In the genomic region with DNA sequence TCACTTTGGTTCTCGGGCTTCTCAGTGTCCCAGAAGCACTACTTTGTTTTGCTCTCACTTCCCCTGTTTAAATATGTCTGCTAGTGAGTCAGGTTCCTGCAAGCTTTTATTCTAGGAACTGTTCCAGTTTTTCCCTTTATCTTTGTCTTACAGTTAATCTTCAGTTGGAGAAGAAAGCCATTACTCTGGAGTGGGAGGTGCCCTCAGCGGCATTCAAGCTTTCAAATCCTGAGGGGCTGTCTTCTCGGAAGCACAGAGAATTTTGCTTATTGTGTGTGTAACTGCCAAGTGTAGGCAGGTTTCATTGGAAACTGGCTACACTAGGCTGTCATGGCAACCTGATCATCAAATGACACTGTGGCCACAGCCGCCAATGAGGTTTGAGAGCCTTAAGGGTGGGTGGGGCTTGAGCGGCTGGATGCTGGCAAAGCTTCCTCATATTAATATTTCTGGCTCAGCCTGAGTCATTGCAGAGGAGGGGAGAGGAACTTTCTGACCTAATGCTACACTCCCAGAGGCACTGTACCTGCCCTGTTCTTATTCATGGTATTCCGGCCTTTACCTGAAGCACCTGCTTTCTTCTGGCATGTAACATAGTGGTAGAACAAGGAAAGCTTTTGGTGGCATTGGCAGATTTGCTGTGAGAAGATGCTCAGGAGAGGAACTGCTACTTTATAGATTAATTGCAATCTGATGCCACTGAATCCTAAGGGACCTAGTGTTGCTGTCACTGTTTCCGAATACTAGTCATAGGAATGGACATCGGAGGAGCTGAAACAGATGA, we compare ENCODE assay signal across 8 cellular contexts. TPM values are rescaled to one million over a fixed set of nuclear protein-coding genes. Genes with fewer than 3 reads are reported as not detected.
A peak's percentile ranks its signal among the peaks of the same experiment; 100 is the strongest.
DNase-seq lines count a peak whose midpoint lies in the region; ATAC-seq and TF ChIP-seq lines count a peak whose summit lies in the region.

No MANE protein-coding gene starts in this region.

- WGBS in esophagus squamous epithelium, 2 donors: 10 to 15% methylated on average over 8 of the region's 8 CpGs

- peak overlapping the region; percentile 49 to 90 (median 84) for H3K4me3 Mint-ChIP-seq in naive thymus-derived CD8-positive, alpha-beta T cell
- H3K4me3 Mint-ChIP-seq in stimulated activated effector memory CD8-positive, alpha-beta T cell treated with anti-CD3 and anti-CD28 coated beads, Interleukin-12 subunit alpha, Interleukin-12 subunit beta, amount 100 ng/mL, for 72 hours: peak overlapping the region; percentile 56

- TF ChIP-seq CTCF in esophagus squamous epithelium (IDR thresholded peaks at IDR 0.05): no peak

- H3K27me3 ChIP-seq in HUES48 (ENCODE audit: control insufficient read depth, insufficient read depth, low read length) (no peaks in the 10 kb centered on the region), esophagus squamous epithelium (no peaks in the 10 kb centered on the region)

- no peaks in the 10 kb centered on the region for H3K27me3 Mint-ChIP-seq in naive thymus-derived CD8-positive, alpha-beta T cell

- POLR2A ChIA-PET in naive thymus-derived CD8-positive, alpha-beta T cell (lab: Charles Lee): interaction anchor here (0.5 to 5.0 kb wide), 9 partner anchors 19 to 217 kb away, joined by 3 to 54 read pairs (median 6); a partner anchor contains a TSS

- peak overlapping the region; percentile 58 for H3K27ac ChIP-seq in HUES48 (ENCODE audit: low read depth, low read length)
- peak overlapping the region; percentile 86 to 95 (median 92) for H3K27ac ChIP-seq in esophagus squamous epithelium

- peak; percentile 85 for ATAC-seq in GM21515 (IDR thresholded peaks at IDR 0.05; ENCODE audit: unreplicated experiment)
- ATAC-seq in naive thymus-derived CD8-positive, alpha-beta T cell: peak; percentile 54 to 70
- ATAC-seq in stimulated activated effector memory CD8-positive, alpha-beta T cell treated with anti-CD3 and anti-CD28 coated beads, Interleukin-12 subunit alpha, Interleukin-12 subunit beta, amount 100 ng/mL, for 72 hours: peak; percentile 97

- intact Hi-C loops in esophagus squamous epithelium (cut with DNase I): no loop called here

- H3K9me3 Mint-ChIP-seq in naive thymus-derived CD8-positive, alpha-beta T cell: no peaks in the 10 kb centered on the region
- H3K9me3 Mint-ChIP-seq in stimulated activated effector memory CD8-positive, alpha-beta T cell treated with anti-CD3 and anti-CD28 coated beads, Interleukin-12 subunit alpha, Interleukin-12 subunit beta, amount 100 ng/mL, for 72 hours: no peaks in the 10 kb centered on the region

- no peak overlapping the region for H3K9ac ChIP-seq in HUES48 (ENCODE audit: low read depth, low read length)

- H3K36me3 Mint-ChIP-seq in naive thymus-derived CD8-positive, alpha-beta T cell: peaks cover 0 to 10% (median 3%) of the 10 kb centered on the region in 3 donors
- no peaks in the 10 kb centered on the region for H3K36me3 Mint-ChIP-seq in stimulated activated effector memory CD8-positive, alpha-beta T cell treated with anti-CD3 and anti-CD28 coated beads, Interleukin-12 subunit alpha, Interleukin-12 subunit beta, amount 100 ng/mL, for 72 hours

- peaks cover 37 to 88% (median 81%) of the 10 kb centered on the region in 4 donors for H3K4me1 Mint-ChIP-seq in naive thymus-derived CD8-positive, alpha-beta T cell
- peaks cover 69% of the 10 kb centered on the region for H3K4me1 Mint-ChIP-seq in stimulated activated effector memory CD8-positive, alpha-beta T cell treated with anti-CD3 and anti-CD28 coated beads, Interleukin-12 subunit alpha, Interleukin-12 subunit beta, amount 100 ng/mL, for 72 hours

- H3K36me3 ChIP-seq in HUES48 (ENCODE audit: control insufficient read depth, insufficient read depth, low read length): no peaks in the 10 kb centered on the region
- H3K36me3 ChIP-seq in esophagus squamous epithelium: no peaks in the 10 kb centered on the region

- peak; percentile 97 for DNase-seq in COLO829 (ENCODE audit: low spot score)
- peak; percentile 87 to 89 for DNase-seq in activated T-cell treated with anti-CD3 and anti-CD28 coated beads, Interleukin-2, amount 50 U/mL, for 48 hours
- DNase-seq in esophagus squamous epithelium (lab: John Stamatoyannopoulos, UW): peak; percentile 49
- DNase-seq in naive thymus-derived CD8-positive, alpha-beta T cell: peak; percentile 39 to 78 (median 71)
- DNase-seq in stimulated activated effector memory CD8-positive, alpha-beta T cell treated with anti-CD3 and anti-CD28 coated beads, Interleukin-12 subunit alpha, Interleukin-12 subunit beta, amount 100 ng/mL, for 72 hours (ENCODE audit: low spot score in 2 of 2): peak; percentile 25 to 70

- H3K4me1 ChIP-seq in HUES48 (ENCODE audit: control insufficient read depth, insufficient read depth, low read length): peaks cover 17% of the 10 kb centered on the region
- peaks cover 52 to 90% (median 62%) of the 10 kb centered on the region in 3 donors for H3K4me1 ChIP-seq in esophagus squamous epithelium

- H3K4me3 ChIP-seq in HUES48 (ENCODE audit: low read depth, low read length) (no peak overlapping the region), esophagus squamous epithelium (peak overlapping the region in 3 of 4 donors; percentile 12 to 49 (median 25))

- peak overlapping the region; percentile 90 to 99 (median 95) for H3K27ac Mint-ChIP-seq in naive thymus-derived CD8-positive, alpha-beta T cell
- H3K27ac Mint-ChIP-seq in stimulated activated effector memory CD8-positive, alpha-beta T cell treated with anti-CD3 and anti-CD28 coated beads, Interleukin-12 subunit alpha, Interleukin-12 subunit beta, amount 100 ng/mL, for 72 hours: peak overlapping the region; percentile 92

- no peaks in the 10 kb centered on the region for H3K9me3 ChIP-seq in HUES48 (ENCODE audit: control insufficient read depth, insufficient read depth, low read length)
- H3K9me3 ChIP-seq in esophagus squamous epithelium: no peaks in the 10 kb centered on the region

- peak in 3 of 4 donors; percentile 31 to 81 (median 64) for TF ChIP-seq POLR2A in esophagus squamous epithelium (IDR thresholded peaks at IDR 0.05)

TF ChIP-seq in PFSK-1, 5 proteins besides CTCF, POLR2A, EP300 and RAD21:
- TF ChIP-seq POLR2AphosphoS5 (IDR thresholded peaks at IDR 0.05; ENCODE audit: low read depth, low read length) (peak; percentile 50; the same call in 1 of the 2 replicates), TAF1 (IDR thresholded peaks at IDR 0.05; ENCODE audit: borderline replicate concordance, insufficient read depth, low read length) (no peak; the same call in 1 of the 2 replicates), FOXP2 (optimal IDR thresholded peaks at IDR 0.05; ENCODE audit: borderline replicate concordance, extremely low read depth, extremely low read length, insufficient read depth) (no peak), SIN3A (IDR thresholded peaks at IDR 0.05; ENCODE audit: borderline replicate concordance, insufficient read depth, low read length) (peak; percentile 83)
- TF ChIP-seq, protein P1, sequence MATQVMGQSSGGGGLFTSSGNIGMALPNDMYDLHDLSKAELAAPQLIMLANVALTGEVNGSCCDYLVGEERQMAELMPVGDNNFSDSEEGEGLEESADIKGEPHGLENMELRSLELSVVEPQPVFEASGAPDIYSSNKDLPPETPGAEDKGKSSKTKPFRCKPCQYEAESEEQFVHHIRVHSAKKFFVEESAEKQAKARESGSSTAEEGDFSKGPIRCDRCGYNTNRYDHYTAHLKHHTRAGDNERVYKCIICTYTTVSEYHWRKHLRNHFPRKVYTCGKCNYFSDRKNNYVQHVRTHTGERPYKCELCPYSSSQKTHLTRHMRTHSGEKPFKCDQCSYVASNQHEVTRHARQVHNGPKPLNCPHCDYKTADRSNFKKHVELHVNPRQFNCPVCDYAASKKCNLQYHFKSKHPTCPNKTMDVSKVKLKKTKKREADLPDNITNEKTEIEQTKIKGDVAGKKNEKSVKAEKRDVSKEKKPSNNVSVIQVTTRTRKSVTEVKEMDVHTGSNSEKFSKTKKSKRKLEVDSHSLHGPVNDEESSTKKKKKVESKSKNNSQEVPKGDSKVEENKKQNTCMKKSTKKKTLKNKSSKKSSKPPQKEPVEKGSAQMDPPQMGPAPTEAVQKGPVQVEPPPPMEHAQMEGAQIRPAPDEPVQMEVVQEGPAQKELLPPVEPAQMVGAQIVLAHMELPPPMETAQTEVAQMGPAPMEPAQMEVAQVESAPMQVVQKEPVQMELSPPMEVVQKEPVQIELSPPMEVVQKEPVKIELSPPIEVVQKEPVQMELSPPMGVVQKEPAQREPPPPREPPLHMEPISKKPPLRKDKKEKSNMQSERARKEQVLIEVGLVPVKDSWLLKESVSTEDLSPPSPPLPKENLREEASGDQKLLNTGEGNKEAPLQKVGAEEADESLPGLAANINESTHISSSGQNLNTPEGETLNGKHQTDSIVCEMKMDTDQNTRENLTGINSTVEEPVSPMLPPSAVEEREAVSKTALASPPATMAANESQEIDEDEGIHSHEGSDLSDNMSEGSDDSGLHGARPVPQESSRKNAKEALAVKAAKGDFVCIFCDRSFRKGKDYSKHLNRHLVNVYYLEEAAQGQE (IDR thresholded peaks at IDR 0.05; ENCODE audit: insufficient read depth in 1 of 2, low read depth in 2 of 2, low read length in 2 of 2): no peak

RNA-seq across cellular contexts. Expression of a gene that starts 26.3 kb away (rescaled TPM):
- polyA plus RNA-seq in PFSK-1 (2012; ENCODE audit: insufficient read length, low read depth): 36.7 TPM
- total RNA-seq in esophagus squamous epithelium: 10 to 100 TPM; 15.8 to 37.9 (median 24.1) TPM
- total RNA-seq in naive thymus-derived CD8-positive, alpha-beta T cell: 10 to 100 TPM; 18.6 to 18.9 TPM
- polyA plus RNA-seq in naive thymus-derived CD8-positive, alpha-beta T cell: 10 to 100 TPM; 12.1 to 17.8 (median 13.8) TPM

RNA-seq across cellular contexts. Expression of a gene that starts 27.2 kb away (rescaled TPM):
- 15.5 TPM for polyA plus RNA-seq in PFSK-1 (2012; ENCODE audit: insufficient read length, low read depth)
- 1 to 10 TPM; 6.3 to 8.8 (median 7.8) TPM for total RNA-seq in esophagus squamous epithelium
- 10 to 100 TPM; 14.3 to 18.3 TPM for total RNA-seq in naive thymus-derived CD8-positive, alpha-beta T cell
- 10 to 100 TPM; 10.1 to 13.3 (median 11.3) TPM for polyA plus RNA-seq in naive thymus-derived CD8-positive, alpha-beta T cell

RNA-seq across cellular contexts. Expression of a gene that starts 33.2 kb away (rescaled TPM):
- polyA plus RNA-seq in PFSK-1 (2012; ENCODE audit: insufficient read length, low read depth): 222 TPM
- 100 to 1,000 TPM in 1 of 4 donors, 10 to 100 TPM in 3; 54.2 to 118 (median 83.0) TPM for total RNA-seq in esophagus squamous epithelium
- 10 to 100 TPM; 69.2 to 75.6 TPM for total RNA-seq in naive thymus-derived CD8-positive, alpha-beta T cell
- polyA plus RNA-seq in naive thymus-derived CD8-positive, alpha-beta T cell: 10 to 100 TPM; 28.9 to 49.8 (median 33.3) TPM

RNA-seq across cellular contexts. Expression of a gene that starts 54.9 kb away (rescaled TPM):
- not detected for polyA plus RNA-seq in PFSK-1 (2012; ENCODE audit: insufficient read length, low read depth)
- 100 to 1,000 TPM in 3 of 4 donors, 10 to 100 TPM in 1; 36.2 to 931 (median 809) TPM for total RNA-seq in esophagus squamous epithelium
- not detected for total RNA-seq in naive thymus-derived CD8-positive, alpha-beta T cell
- polyA plus RNA-seq in naive thymus-derived CD8-positive, alpha-beta T cell: not detected
